11 cellular contexts compared by ENCODE assay signal in the genomic region with DNA sequence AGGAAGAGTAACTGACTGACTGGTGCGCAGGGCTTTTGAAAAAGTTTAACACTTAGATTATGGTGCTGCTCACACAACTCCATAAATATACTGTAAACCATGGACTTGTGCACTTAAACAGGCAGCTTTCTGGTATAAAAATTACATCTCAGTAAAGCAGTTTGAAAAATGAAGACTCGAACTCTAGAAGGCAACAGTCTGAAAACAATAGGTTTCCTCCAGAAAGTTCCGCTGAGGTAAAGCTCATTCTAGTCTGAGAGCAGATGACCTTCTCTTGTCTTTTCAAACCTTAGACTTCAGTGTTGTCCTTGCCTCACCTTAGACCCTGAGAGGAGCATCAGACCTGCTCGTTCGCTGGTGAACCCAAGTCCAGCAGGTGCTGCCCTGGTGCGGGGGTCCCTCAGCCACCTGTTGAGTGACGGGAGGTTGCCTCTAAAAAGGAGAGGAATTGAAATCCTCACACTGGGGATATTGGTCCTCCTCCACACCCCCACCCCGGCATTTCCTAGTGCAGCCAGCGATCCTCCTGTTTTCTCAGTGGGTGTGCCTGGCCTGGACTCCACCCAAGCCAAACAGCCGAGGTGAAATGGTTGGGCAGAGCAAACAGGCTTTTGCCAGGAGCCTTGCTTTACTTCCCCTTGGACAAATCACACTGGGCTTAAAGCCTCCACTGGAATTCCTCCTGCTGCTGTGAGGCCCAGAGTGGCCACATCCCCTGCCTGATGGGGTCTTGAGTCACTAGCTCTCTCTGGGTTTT. TPM values are rescaled to one million over a fixed set of nuclear protein-coding genes. Genes with fewer than 3 reads are reported as not detected.
DNase-seq lines count a peak whose midpoint lies in the region; ATAC-seq and TF ChIP-seq lines count a peak whose summit lies in the region.
"Had no signal": no experiment of that assay in that cellular context is flagged by ENCODE, and none has a peak within 500 bp of the region (broad histone marks: within the 10 kb centered on the region; RNA-seq: fewer than 3 reads in every experiment).

No MANE protein-coding gene starts in this region.

- CTCF ChIA-PET in IMR-90 (lab: Yijun Ruan, JAX), result interaction anchor here (0.8 kb wide), 1 partner anchor 145 kb away, joined by 3 read pairs; no protein-coding TSS in a partner anchor

- H3K4me1 ChIP-seq in IMR-90 (ENCODE audit: control insufficient read depth, insufficient read depth, low read length) (peaks cover 14% of the 10 kb centered on the region), hepatocyte (ENCODE audit: insufficient read depth) (peaks cover 19% of the 10 kb centered on the region), tibial artery (peaks cover 0 to 74% (median 52%) of the 10 kb centered on the region in 4 donors)

- no peak overlapping the region for H3K27ac ChIP-seq in IMR-90 (ENCODE audit: insufficient read depth, low read length)
- H3K27ac ChIP-seq in hepatocyte, result peak overlapping the region; percentile 93
- H3K27ac ChIP-seq in tibial artery, result peak overlapping the region; percentile 72 to 80

- DNase-seq in IMR-90, result peak; percentile 65
- peak; percentile 36 for DNase-seq in amniotic stem cell (lab: John Stamatoyannopoulos, UW)
- DNase-seq in hepatocyte (ENCODE audit: low spot score), result peak; percentile 48
- DNase-seq in tibial artery, result peak; percentile 76 to 92
- DNase-seq in NCI-H510A treated with DMSO at 0.1 percent for 48 hours (lab: John Stamatoyannopoulos, UW), result no peak
- DNase-seq in ecto neural progenitor cell (ENCODE audit: low spot score), result no peak
- DNase-seq: NCI-H1694 treated with DMSO at 0.1 percent for 48 hours; stimulated activated naive CD8-positive, alpha-beta T cell treated with anti-CD3 and anti-CD28 coated beads, Interleukin-15, Interleukin-2, amounts not matched to agents 100 U/mL and 50 U/mL, for 24 hours had no signal

- ATAC-seq in IMR-90 (ENCODE audit: low read depth) (peak; percentile 12; the same call in 1 of the 2 replicates), HG02970 (IDR thresholded peaks at IDR 0.05; ENCODE audit: low FRiP score, unreplicated experiment) (no peak), GM18517 (IDR thresholded peaks at IDR 0.05; ENCODE audit: unreplicated experiment) (no peak)
- ATAC-seq: activated T-helper 17 cell treated with anti-CD3 and anti-CD28 coated beads, Interleukin-2, amount 50 U/mL, for 72 hours; stimulated activated naive CD8-positive, alpha-beta T cell treated with anti-CD3 and anti-CD28 coated beads, Interleukin-15, Interleukin-2, amounts not matched to agents 100 U/mL and 50 U/mL, for 24 hours had no signal

- peak overlapping the region; percentile 59 for H4K91ac ChIP-seq in IMR-90 (ENCODE audit: insufficient read depth, low read depth, low read length)

- peaks cover 0 to 6% of the 10 kb centered on the region in 2 experiments; a peak in 1 of 4 replicates for H3K79me1 ChIP-seq in IMR-90 (ENCODE audit: low read depth in 1 of 2, low read length in 2 of 2)

- peak overlapping the region; percentile 19 for H2BK5ac ChIP-seq in IMR-90 (ENCODE audit: low read depth, low read length, poor library complexity, severe bottlenecking)

- H3K18ac ChIP-seq in IMR-90 (ENCODE audit: low read depth, low read length), result no peak overlapping the region

- POLR2A ChIA-PET in IMR-90 (lab: Charles Lee; ENCODE audit: unreplicated experiment), result interaction anchor here (0.6 kb wide), 1 partner anchor 9 kb away, joined by 7 read pairs; no protein-coding TSS in a partner anchor

- H3K27me3 ChIP-seq in IMR-90 (ENCODE audit: control insufficient read depth, insufficient read depth, low read length) (no peaks in the 10 kb centered on the region), hepatocyte (no peaks in the 10 kb centered on the region), tibial artery (no peaks in the 10 kb centered on the region)

- dilution Hi-C loops in IMR-90 (cut with HindIII; ENCODE audit: low sequenced_read_pairs, unreplicated experiment), result no loop called here

- H3K4me2 ChIP-seq in IMR-90 (ENCODE audit: low read depth, low read length) (no peak overlapping the region), hepatocyte (peak overlapping the region; percentile 42)

- no peak for TF ChIP-seq RAD21 in IMR-90 (IDR thresholded peaks at IDR 0.05; ENCODE audit: low read length)

- H3K36me3 ChIP-seq in IMR-90 (ENCODE audit: control insufficient read depth, insufficient read depth, low read length), result no peaks in the 10 kb centered on the region
- H3K36me3 ChIP-seq in hepatocyte (replicated peaks; ENCODE audit: insufficient read depth, low read depth), result no peaks in the 10 kb centered on the region
- H3K36me3 ChIP-seq in tibial artery, result no peaks in the 10 kb centered on the region

- no TSS peak for BruUV-seq in IMR-90 (replicated peaks; lab: Mats Ljungman, UMichigan)

- H3K9me3 ChIP-seq in IMR-90 (ENCODE audit: control insufficient read depth, insufficient read depth, low read length) (no peaks in the 10 kb centered on the region), hepatocyte (ENCODE audit: low read depth) (no peaks in the 10 kb centered on the region), tibial artery (no peaks in the 10 kb centered on the region)

- H2AK5ac ChIP-seq in IMR-90 (ENCODE audit: low read depth, low read length), result peak overlapping the region; percentile 88

- in situ Hi-C loops in IMR-90 (cut with MboI; ENCODE audit: low sequenced_read_pairs), result loop anchor here (5.0 kb wide), 1 partner anchor 36 kb away; a partner anchor contains a TSS

- H2BK15ac ChIP-seq in IMR-90 (ENCODE audit: low read depth, low read length), result peak overlapping the region; percentile 45; the same call in 1 of the 3 replicates

- H4K5ac ChIP-seq in IMR-90 (ENCODE audit: low read depth, low read length), result no peak overlapping the region

- peak overlapping the region in 1 of 2 experiments; percentile 28; a peak in 2 of 4 replicates for H4K8ac ChIP-seq in IMR-90 (ENCODE audit: low read depth in 2 of 2, low read length in 2 of 2)

- H3K9ac ChIP-seq in IMR-90 (ENCODE audit: low read depth, low read length), result no peak overlapping the region

- H3K23ac ChIP-seq in IMR-90 (ENCODE audit: low read depth, low read length), result no peak overlapping the region

- peaks cover 17% of the 10 kb centered on the region for H3K9me1 ChIP-seq in IMR-90 (ENCODE audit: insufficient read depth, low read length)

- no peak for TF ChIP-seq POLR2A in IMR-90 (IDR thresholded peaks at IDR 0.05; ENCODE audit: low read depth, low read length)

- no peak for TF ChIP-seq CTCF in IMR-90 (conservative IDR thresholded peaks at IDR 0.05; ENCODE audit: low read depth, low read length)
- no peak for TF ChIP-seq CTCF in hepatocyte (IDR thresholded peaks at IDR 0.05; ENCODE audit: poor library complexity)
- no peak for TF ChIP-seq CTCF in tibial artery (IDR thresholded peaks at IDR 0.05)

- H2BK20ac ChIP-seq in IMR-90 (ENCODE audit: low read depth, low read length), result peak overlapping the region; percentile 30; the same call in 1 of the 2 replicates

- H3K4ac ChIP-seq in IMR-90 (ENCODE audit: low read depth, low read length), result peak overlapping the region; percentile 27

- H2AFZ ChIP-seq in IMR-90 (replicated peaks; ENCODE audit: low read length, poor library complexity), result peak overlapping the region; percentile 5
- H2AFZ ChIP-seq in hepatocyte, result no peak overlapping the region

- no peaks in the 10 kb centered on the region for H3K79me2 ChIP-seq in hepatocyte

- no peaks in the 10 kb centered on the region for H3K9me2 ChIP-seq in hepatocyte (replicated peaks; ENCODE audit: insufficient read depth)

- H3K14ac ChIP-seq in IMR-90 (replicated peaks; ENCODE audit: low read depth, low read length), result peak overlapping the region; percentile 2; the same call in 1 of the 2 replicates

- intact Hi-C loops in IMR-90 (cut with micrococcal nuclease), result no loop called here
- intact Hi-C loops in tibial artery (cut with DNase I; ENCODE audit: low total_unique reads), result loop anchor here (5.0 to 10.0 kb wide), 2 partner anchors 36 to 178 kb away; a partner anchor contains a TSS

- peak overlapping the region; percentile 65 for H2AK9ac ChIP-seq in IMR-90 (replicated peaks; ENCODE audit: low read depth, low read length, poor library complexity)

- no peaks in the 10 kb centered on the region for H4K20me1 ChIP-seq in IMR-90 (ENCODE audit: insufficient read depth, low read length)
- no peaks in the 10 kb centered on the region for H4K20me1 ChIP-seq in hepatocyte (ENCODE audit: insufficient read depth, poor library complexity, severe bottlenecking)

- H2BK120ac ChIP-seq in IMR-90 (ENCODE audit: low read depth, low read length), result peak overlapping the region; percentile 77

- no peak overlapping the region for H3K56ac ChIP-seq in IMR-90 (ENCODE audit: extremely low read depth, insufficient read depth, low read length)

- H3K4me3 ChIP-seq in IMR-90 (ENCODE audit: insufficient read depth, low read depth, low read length) (no peak overlapping the region), hepatocyte (no peak overlapping the region), tibial artery (no peak overlapping the region)

- WGBS in IMR-90 (ENCODE audit: extremely low coverage in 2 of 2, insufficient read length in 1 of 2), 2 experiments, result 100% methylated on average over 2 of the region's 10 CpGs; no CpG with 5 or more reads in 1 of the 2 experiments
- WGBS in hepatocyte (ENCODE audit: low lambda C conversion rate, missing lambda C conversion rate), result 67% methylated on average over 10 of the region's 10 CpGs

TF ChIP-seq in IMR-90, 13 proteins besides CTCF, POLR2A, EP300 and RAD21 (continues in another document):
- TF ChIP-seq NFE2L2 (IDR thresholded peaks at IDR 0.05; ENCODE audit: low read depth, low read length), result no peak
- TF ChIP-seq RCOR1 (IDR thresholded peaks at IDR 0.05; ENCODE audit: insufficient replicate concordance, low read length), result no peak
- no peak for TF ChIP-seq RFX5 (IDR thresholded peaks at IDR 0.05; ENCODE audit: low read depth, low read length)
- no peak for TF ChIP-seq SMC3 (IDR thresholded peaks at IDR 0.05; ENCODE audit: low read depth, low read length)
- no peak for TF ChIP-seq MAZ (IDR thresholded peaks at IDR 0.05; ENCODE audit: borderline replicate concordance, low read depth, low read length)
- TF ChIP-seq CEBPB (IDR thresholded peaks at IDR 0.05; ENCODE audit: low read depth, low read length), result no peak

RNA-seq across cellular contexts. Expression of a gene that starts 14.7 kb away (rescaled TPM):
- total RNA-seq in IMR-90 (2012; rRNA removed), result 72.4 and 81.4 TPM in 2 replicates
- 83.1 TPM in 2 replicates for polyA plus RNA-seq in IMR-90 (2012; rRNA removed)
- polyA plus RNA-seq in IMR-90 (2012; cell fraction: cytosol; rRNA removed), result 62.2 and 67.4 TPM in 2 replicates
- polyA plus RNA-seq in IMR-90 (2012; cell fraction: nucleus; rRNA removed; ENCODE audit: low replicate concordance), result 106 and 206 TPM in 2 replicates
- total RNA-seq in hepatocyte, result 52.0 and 61.1 TPM in 2 replicates
- polyA plus RNA-seq in hepatocyte, result 35.0 and 45.3 TPM in 2 replicates

RNA-seq across cellular contexts. Expression of a gene that starts 37.7 kb away (rescaled TPM):
- total RNA-seq in IMR-90 (2012; rRNA removed) (53.6 and 61.1 TPM in 2 replicates), hepatocyte (58.1 and 80.4 TPM in 2 replicates)
- polyA plus RNA-seq in IMR-90 (2012; rRNA removed) (98.4 and 98.6 TPM in 2 replicates), hepatocyte (87.1 and 92.0 TPM in 2 replicates)
- polyA plus RNA-seq in IMR-90 (2012; cell fraction: cytosol; rRNA removed), result 79.7 and 106 TPM in 2 replicates
- polyA plus RNA-seq in IMR-90 (2012; cell fraction: nucleus; rRNA removed; ENCODE audit: low replicate concordance), result 204 and 302 TPM in 2 replicates

Comparison
In these comparisons a context has a peak if more than half of its experiments do, and no peak if none do; other contexts are left out.
1. DNase-seq: peak in IMR-90 (single experiment), amniotic stem cell (single experiment), hepatocyte (single experiment) and tibial artery (2 of 2); none in NCI-H510A treated with DMSO at 0.1 percent for 48 hours (single experiment) and ecto neural progenitor cell (single experiment).